Comparison of ENCODE assay signal across 8 cellular contexts in the genomic region with DNA sequence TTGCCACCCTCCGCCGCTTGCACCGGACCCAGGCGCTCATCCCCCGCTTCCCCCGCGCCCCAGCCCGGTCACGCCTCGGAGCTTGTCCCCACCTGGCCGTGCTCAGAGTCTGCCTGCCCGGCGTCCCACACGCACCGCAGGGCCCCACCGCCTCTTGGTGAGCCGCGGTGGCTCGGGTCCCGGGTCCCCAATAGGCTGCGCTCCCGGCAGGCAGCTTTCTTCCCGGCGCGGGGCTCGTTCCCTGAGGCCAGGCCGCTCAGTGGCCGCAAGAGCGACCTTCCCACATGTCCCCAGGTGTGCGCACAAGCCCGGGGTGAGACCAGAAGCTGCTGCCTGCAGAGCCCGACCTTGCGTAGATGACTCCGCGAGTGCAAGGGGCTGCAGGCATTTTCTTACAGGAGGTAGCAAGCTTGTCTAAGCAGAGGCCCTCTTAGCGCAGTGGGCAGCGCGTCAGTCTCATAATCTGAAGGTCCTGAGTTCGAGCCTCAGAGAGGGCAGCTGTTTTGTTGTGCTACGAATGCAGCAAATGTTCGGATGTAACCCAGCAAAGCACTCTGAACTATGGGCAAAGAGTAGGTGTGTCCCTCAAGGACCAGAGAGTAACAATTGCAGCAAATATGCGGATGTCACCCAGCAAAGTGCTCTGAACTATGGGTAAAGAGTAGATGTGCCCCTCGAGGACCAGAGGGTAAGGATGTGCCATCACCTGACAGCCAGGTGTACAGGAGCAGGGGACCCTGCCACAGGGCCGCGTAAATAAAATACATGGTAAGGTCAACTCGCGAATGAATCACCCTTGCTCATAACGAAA. TPM values are rescaled to one million over a fixed set of nuclear protein-coding genes. Genes with fewer than 3 reads are reported as not detected.
DNase-seq lines count a peak whose midpoint lies in the region; ATAC-seq and TF ChIP-seq lines count a peak whose summit lies in the region.

No MANE protein-coding gene starts in this region.

- peak; percentile 68 for DNase-seq in GM04503 (ENCODE audit: low read depth)
- peak; percentile 65 for DNase-seq in NCI-H748 treated with DMSO at 0.1 percent for 48 hours (lab: John Stamatoyannopoulos, UW)
- DNase-seq in colonic mucosa, result peak; percentile 21
- peak; percentile 2 for DNase-seq in myocyte (ENCODE audit: low read depth)
- DNase-seq in omental fat pad (ENCODE audit: low spot score), result no peak
- no peak for DNase-seq in occipital lobe (lab: John Stamatoyannopoulos, UW)

- H3K36me3 ChIP-seq in colonic mucosa, result no peaks in the 10 kb centered on the region

- no peak overlapping the region for H3K9ac ChIP-seq in colonic mucosa (ENCODE audit: low read depth in 2 of 2, low read length in 2 of 2)

- TF ChIP-seq CTCF in colonic mucosa (IDR thresholded peaks at IDR 0.05), result no peak
- no peak for TF ChIP-seq CTCF in omental fat pad (IDR thresholded peaks at IDR 0.05)

- peaks cover 2% of the 10 kb centered on the region for H3K27me3 ChIP-seq in colonic mucosa

- intact Hi-C loops in colonic mucosa (cut with DNase I), result no loop called here

- peak; percentile 75 for ATAC-seq in HG02610 (IDR thresholded peaks at IDR 0.05; ENCODE audit: unreplicated experiment)
- no peak for ATAC-seq in omental fat pad (ENCODE audit: low FRiP score)
- no peak for ATAC-seq in HG02840 (IDR thresholded peaks at IDR 0.05; ENCODE audit: low FRiP score, unreplicated experiment)

- H3K4me1 ChIP-seq in colonic mucosa, result no peaks in the 10 kb centered on the region

- peak overlapping the region; percentile 22 for H3K4me3 ChIP-seq in colonic mucosa

- H3K27ac ChIP-seq in colonic mucosa, result no peak overlapping the region

- H3K9me3 ChIP-seq in colonic mucosa, result no peaks in the 10 kb centered on the region

RNA-seq across cellular contexts. Expression of a gene that starts 15.6 kb away (rescaled TPM):
- not detected for total RNA-seq in colonic mucosa
- not detected in 2 replicates for total RNA-seq in myocyte
- not detected for polyA plus RNA-seq in myocyte (2012)
- not detected for total RNA-seq in omental fat pad
- total RNA-seq in occipital lobe, result not detected

RNA-seq across cellular contexts. Expression of a gene that starts 35.8 kb away (rescaled TPM):
- total RNA-seq in colonic mucosa (1 to 10 TPM; 5.8 to 6.4 TPM), myocyte (8.9 and 9.0 TPM in 2 replicates), omental fat pad (10 to 100 TPM in 1 of 4 donors, 1 to 10 TPM in 3; 4.1 to 10.1 (median 7.3) TPM), occipital lobe (23.4 TPM)
- polyA plus RNA-seq in myocyte (2012), result 7.4 TPM

Comparison
In these comparisons a context has a peak if more than half of its experiments do, and no peak if none do; other contexts are left out.
1. DNase-seq: peak in GM04503 (single experiment), NCI-H748 treated with DMSO at 0.1 percent for 48 hours (single experiment), colonic mucosa (single experiment) and myocyte (single experiment); none in omental fat pad (single experiment) and occipital lobe (single experiment).